ENCODE assay signal across 26 cellular contexts in the genomic region with DNA sequence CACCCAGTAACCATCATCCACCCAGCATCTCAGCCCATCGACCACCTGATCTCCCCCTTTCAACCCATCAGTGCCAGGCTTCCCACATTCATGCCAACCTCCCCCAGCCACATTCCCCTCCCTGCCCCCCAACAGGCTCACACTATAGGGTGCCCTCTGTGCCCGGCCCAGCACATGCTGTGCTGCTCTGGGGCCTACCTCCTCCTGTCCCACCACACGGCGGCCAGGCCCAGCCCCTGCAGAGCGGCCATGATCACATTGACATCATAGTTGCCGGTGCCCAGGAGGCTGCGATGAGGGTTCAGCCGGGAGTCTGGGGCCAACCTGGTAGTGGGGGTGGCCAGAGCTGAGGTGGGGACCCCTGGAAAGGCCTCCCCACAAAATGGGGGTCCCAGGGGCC. TPM values are rescaled to one million over a fixed set of nuclear protein-coding genes. Genes with fewer than 3 reads are reported as not detected.
"Had no signal": no experiment of that assay in that cellular context is flagged by ENCODE, and none has a peak within 500 bp of the region (broad histone marks: within the 10 kb centered on the region; RNA-seq: fewer than 3 reads in every experiment).

No MANE protein-coding gene starts in this region.

- H3K9ac ChIP-seq: neural progenitor cell had no signal

- H2AFZ ChIP-seq: neural progenitor cell had no signal

- H3K36me3 Mint-ChIP-seq: activated naive CD8-positive, alpha-beta T cell; neural progenitor cell had no signal

- DNase-seq: activated B cell treated with CpG ODN at 0.5 μM for 24 hours; activated CD4-positive, alpha-beta T cell treated with anti-CD3 and anti-CD28 coated beads for 48 hours; activated CD8-positive, alpha-beta memory T cell treated with anti-CD3 and anti-CD28 coated beads, Interleukin-2, amount 50 U/mL, for 4 hours; activated gamma-delta T cell; activated T-cell treated with anti-CD3 and anti-CD28 coated beads, Interleukin-2, amount 50 U/mL, for 4 hours; amygdala; foreskin fibroblast; glutamatergic neuron; hypothalamus; stimulated activated CD4-positive, alpha-beta T cell treated with anti-CD3 and anti-CD28 coated beads, Interleukin-4, amount 100 ng/mL, for 24 hours; SW 1271; testis had no signal

- H3K27me3 Mint-ChIP-seq: activated B cell treated with CpG ODN at 0.5 μM for 24 hours; activated naive CD8-positive, alpha-beta T cell; stimulated activated memory B cell treated with anti-CD40 and anti-IgM and Interleukin-4, amounts not matched to agents 10 μg/mL and 1 μg/mL and 100 μg/mL, for 72 hours had no signal

- H3K36me3 ChIP-seq: neural progenitor cell, right lobe of liver had no signal

- H3K4me3 ChIP-seq: dorsolateral prefrontal cortex, neural progenitor cell, right lobe of liver, smooth muscle cell, testis, upper lobe of left lung had no signal

- H3K9me3 Mint-ChIP-seq: activated B cell treated with CpG ODN at 0.5 μM for 24 hours; activated T-cell treated with anti-CD3 and anti-CD28 coated beads, Interleukin-2, amount 50 U/mL, for 4 hours; neural progenitor cell had no signal

- H3K27ac ChIP-seq: epithelial cell of prostate, neural progenitor cell, right lobe of liver, testis, upper lobe of left lung had no signal

- H3K4me2 ChIP-seq: neural progenitor cell, smooth muscle cell had no signal

- H3K27me3 ChIP-seq: dorsolateral prefrontal cortex, neural progenitor cell, right lobe of liver, testis, upper lobe of left lung had no signal

- H3K4me3 Mint-ChIP-seq: activated B cell treated with CpG ODN at 0.5 μM for 24 hours; activated naive CD8-positive, alpha-beta T cell; activated T-cell treated with anti-CD3 and anti-CD28 coated beads, Interleukin-2, amount 50 U/mL, for 4 hours; neural progenitor cell; stimulated activated memory B cell treated with anti-CD40 and anti-IgM and Interleukin-4, amounts not matched to agents 10 μg/mL and 1 μg/mL and 100 μg/mL, for 72 hours had no signal

- H3K9me3 ChIP-seq: right lobe of liver, testis, upper lobe of left lung had no signal

RNA-seq across cellular contexts. Expression of a gene that starts 6.3 kb away (rescaled TPM):
- total RNA-seq: activated B cell treated with CpG ODN at 0.5 μM for 24 hours; activated T-cell treated with anti-CD3 and anti-CD28 coated beads, Interleukin-2, amount 50 U/mL, for 4 hours; cardiac septum; mononuclear cell; osteocyte; pulmonary artery endothelial cell; SK-MEL-5; smooth muscle cell; testis; upper lobe of left lung had no signal
- polyA plus RNA-seq: keratinocyte, smooth muscle cell had no signal

RNA-seq across cellular contexts. Expression of a gene that starts 30.7 kb away (rescaled TPM):
- total RNA-seq: pulmonary artery endothelial cell had no signal
